In the genomic region with DNA sequence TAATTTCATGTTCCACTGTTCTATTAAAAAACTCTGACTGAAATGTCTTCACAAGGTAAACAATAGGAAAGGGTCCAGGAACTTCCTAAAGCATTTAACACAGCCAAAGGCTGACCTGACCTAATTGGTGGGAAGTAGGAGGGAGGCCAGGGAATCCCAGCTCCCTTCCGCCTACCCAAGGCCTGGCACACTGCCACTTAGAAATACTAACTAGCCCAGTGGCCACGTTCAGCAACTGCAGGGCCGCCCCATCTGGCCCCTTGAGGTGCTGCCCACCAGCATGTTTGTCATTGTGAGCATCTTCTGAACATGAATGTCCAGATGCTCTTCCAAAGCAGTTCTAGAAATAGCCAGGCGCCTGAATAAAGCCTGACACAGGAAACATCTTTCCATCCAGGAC, we compare ENCODE assay signal across 9 cellular contexts. TPM values are rescaled to one million over a fixed set of nuclear protein-coding genes. Genes with fewer than 3 reads are reported as not detected.
DNase-seq lines count a peak whose midpoint lies in the region; TF ChIP-seq lines count a peak whose summit lies in the region.
"Had no signal": no experiment of that assay in that cellular context is flagged by ENCODE, and none has a peak within 500 bp of the region (broad histone marks: within the 10 kb centered on the region; RNA-seq: fewer than 3 reads in every experiment).

No MANE protein-coding gene starts in this region.

- no peak overlapping the region for H3K4me2 ChIP-seq in OCI-LY7 (ENCODE audit: low read length)

- no peak overlapping the region for H3K4me3 Mint-ChIP-seq in CD8-positive, alpha-beta memory T cell
- H3K4me3 Mint-ChIP-seq: neural crest cell had no signal

- no peaks in the 10 kb centered on the region for H3K36me3 ChIP-seq in OCI-LY7 (ENCODE audit: insufficient read depth, low read length)
- H3K36me3 ChIP-seq in spleen, result no peaks in the 10 kb centered on the region
- no peaks in the 10 kb centered on the region for H3K36me3 ChIP-seq in CD8-positive, alpha-beta memory T cell (ENCODE audit: insufficient read depth, low read length)

- no peak overlapping the region for H2AFZ ChIP-seq in OCI-LY7 (ENCODE audit: low read length)

- intact Hi-C loops in OCI-LY7 (cut with micrococcal nuclease; ENCODE audit: unreplicated experiment) (no loop called here), spleen (cut with DNase I; ENCODE audit: low total_unique reads) (loop anchor here (5.0 to 10.0 kb wide), 2 partner anchors 131 to 398 kb away; no protein-coding TSS in a partner anchor)

- DNase-seq in DMS53 (lab: John Stamatoyannopoulos, UW), result peak; percentile 48
- DNase-seq in DMS53 treated with DMSO at 0.1 percent for 48 hours (lab: John Stamatoyannopoulos, UW; ENCODE audit: unreplicated experiment), result no peak
- DNase-seq in OCI-LY7 (ENCODE audit: low spot score), result peak; percentile 8
- DNase-seq in fibroblast of the aortic adventitia (ENCODE audit: low read depth), result peak; percentile 57
- DNase-seq in spleen, result no peak
- no peak for DNase-seq in CD8-positive, alpha-beta memory T cell
- no peak for DNase-seq in activated CD8-positive, alpha-beta memory T cell treated with anti-CD3 and anti-CD28 coated beads for 24 hours
- no peak for DNase-seq in stimulated activated CD4-positive, alpha-beta T cell treated with anti-CD3 and anti-CD28 coated beads, Interleukin-2, amount 100 ng/mL, for 24 hours

- H3K27ac Mint-ChIP-seq in CD8-positive, alpha-beta memory T cell, result no peak overlapping the region

- TF ChIP-seq POLR2A in spleen (IDR thresholded peaks at IDR 0.05), result no peak

- no peaks in the 10 kb centered on the region for H3K9me3 Mint-ChIP-seq in CD8-positive, alpha-beta memory T cell
- H3K9me3 Mint-ChIP-seq: neural crest cell had no signal

- no peaks in the 10 kb centered on the region for H3K27me3 ChIP-seq in spleen (replicated peaks in 1 of 7)
- H3K27me3 ChIP-seq in CD8-positive, alpha-beta memory T cell (ENCODE audit: insufficient read depth, low read length, poor library complexity, severe bottlenecking), result no peaks in the 10 kb centered on the region

- TF ChIP-seq CTCF in OCI-LY7 (conservative IDR thresholded peaks at IDR 0.05; ENCODE audit: low read length), result peak; percentile 40; the same call in 1 of the 2 replicates
- peak; percentile 68 for TF ChIP-seq CTCF in fibroblast of the aortic adventitia (IDR thresholded peaks at IDR 0.05; ENCODE audit: insufficient read depth, low read length)
- peak in 8 of 11 experiments; percentile 28 to 55 (median 47) for TF ChIP-seq CTCF in spleen (IDR thresholded peaks at IDR 0.05 in 8 of 11, conservative IDR thresholded peaks at IDR 0.05 in 3 of 11)

- POLR2A ChIA-PET in OCI-LY7 (lab: Charles Lee), result interaction anchor here (0.6 to 1.2 kb wide), 4 partner anchors 45 to 143 kb away, joined by 3 to 4 read pairs (median 4); a partner anchor contains a TSS
- POLR2A ChIA-PET in CD8-positive, alpha-beta memory T cell (lab: Charles Lee), result no interaction called here

- no peak overlapping the region for H3K27ac ChIP-seq in OCI-LY7 (ENCODE audit: low read depth, low read length, poor library complexity, severe bottlenecking)
- H3K27ac ChIP-seq in spleen, result no peak overlapping the region
- no peak overlapping the region for H3K27ac ChIP-seq in CD8-positive, alpha-beta memory T cell (ENCODE audit: low read depth, low read length)

- H3K27me3 Mint-ChIP-seq in CD8-positive, alpha-beta memory T cell, result peaks cover 5 to 15% of the 10 kb centered on the region in 2 donors

- 44 to 67% (median 59%) methylated on average over 3 to 4 of the region's 4 CpGs for WGBS in spleen, 5 donors

- CTCF ChIA-PET in OCI-LY7 (lab: Charles Lee; ENCODE audit: unreplicated experiment), result no interaction called here
- CTCF ChIA-PET in CD8-positive, alpha-beta memory T cell (lab: Charles Lee), result interaction anchor here (0.9 to 2.0 kb wide), 9 partner anchors 9 to 396 kb away, joined by 3 to 8 read pairs (median 4); no protein-coding TSS in a partner anchor

- no peaks in the 10 kb centered on the region for H3K9me3 ChIP-seq in OCI-LY7 (ENCODE audit: low read length)
- no peaks in the 10 kb centered on the region for H3K9me3 ChIP-seq in spleen
- H3K9me3 ChIP-seq in CD8-positive, alpha-beta memory T cell (ENCODE audit: low read length), result no peaks in the 10 kb centered on the region

- no peaks in the 10 kb centered on the region for H3K79me2 ChIP-seq in OCI-LY7 (ENCODE audit: insufficient read depth, low read depth, low read length)

- H3K4me1 ChIP-seq in OCI-LY7 (ENCODE audit: insufficient read depth, low read length, poor library complexity, severe bottlenecking) (no peaks in the 10 kb centered on the region), spleen (peaks cover 0 to 16% (median 11%) of the 10 kb centered on the region in 6 donors)
- H3K4me1 ChIP-seq in CD8-positive, alpha-beta memory T cell (ENCODE audit: insufficient read depth, low read length), result peaks cover 4% of the 10 kb centered on the region

- H3K9me2 ChIP-seq in OCI-LY7 (ENCODE audit: insufficient read depth, low read length), result no peaks in the 10 kb centered on the region

- H3K36me3 Mint-ChIP-seq in CD8-positive, alpha-beta memory T cell, result no peaks in the 10 kb centered on the region

- no peak overlapping the region for H3K4me3 ChIP-seq in OCI-LY7 (ENCODE audit: low read depth, low read length, poor library complexity, severe bottlenecking)
- H3K4me3 ChIP-seq in fibroblast of the aortic adventitia (ENCODE audit: low read depth, low read length), result no peak overlapping the region
- no peak overlapping the region for H3K4me3 ChIP-seq in spleen
- no peak overlapping the region for H3K4me3 ChIP-seq in CD8-positive, alpha-beta memory T cell (ENCODE audit: low read length)

- H3K4me1 Mint-ChIP-seq in CD8-positive, alpha-beta memory T cell, result peaks cover 0 to 3% (median 0%) of the 10 kb centered on the region in 3 donors

- BruUV-seq in OCI-LY7 (replicated peaks; lab: Mats Ljungman, UMichigan), result no TSS peak

- H4K20me1 ChIP-seq in OCI-LY7 (ENCODE audit: insufficient read depth, low read length), result no peaks in the 10 kb centered on the region

RNA-seq across cellular contexts. Expression of a gene that starts 44.7 kb away (rescaled TPM):
- total RNA-seq in OCI-LY7 (2014; rRNA removed; shearing (Covaris generic)), result 4.7 and 5.7 TPM in 2 replicates
- total RNA-seq in OCI-LY7 (2022) (13.4 and 15.8 TPM in 2 replicates), fibroblast of the aortic adventitia (ENCODE audit: low replicate concordance) (1.6 and 8.9 TPM in 2 replicates), spleen (10 to 100 TPM in 5 of 7 donors, 1 to 10 TPM in 2; 5.5 to 13.9 (median 11.6) TPM)
- polyA plus RNA-seq in spleen, result 1 to 10 TPM in 1 of 3 donors, under 1 TPM in 2; 0.70 to 3.3 (median 0.91) TPM
- total RNA-seq in CD8-positive, alpha-beta memory T cell, result 10 to 100 TPM; 19.2 to 23.9 TPM
- 4.4 TPM for polyA plus RNA-seq in CD8-positive, alpha-beta memory T cell

Comparison
In these comparisons a context has a peak if more than half of its experiments do, and no peak if none do; other contexts are left out.
1. DNase-seq: peak in DMS53 (single experiment), OCI-LY7 (single experiment) and fibroblast of the aortic adventitia (single experiment); none in DMS53 treated with DMSO at 0.1 percent for 48 hours (single experiment), spleen (single experiment), CD8-positive, alpha-beta memory T cell (0 of 5), activated CD8-positive, alpha-beta memory T cell treated with anti-CD3 and anti-CD28 coated beads for 24 hours (single experiment) and stimulated activated CD4-positive, alpha-beta T cell treated with anti-CD3 and anti-CD28 coated beads, Interleukin-2, amount 100 ng/mL, for 24 hours (0 of 2).
2. Peak in every context shown above with its lines, with median percentiles within 50 percentile points of each other: CTCF ChIP-seq.